In the genomic region with DNA sequence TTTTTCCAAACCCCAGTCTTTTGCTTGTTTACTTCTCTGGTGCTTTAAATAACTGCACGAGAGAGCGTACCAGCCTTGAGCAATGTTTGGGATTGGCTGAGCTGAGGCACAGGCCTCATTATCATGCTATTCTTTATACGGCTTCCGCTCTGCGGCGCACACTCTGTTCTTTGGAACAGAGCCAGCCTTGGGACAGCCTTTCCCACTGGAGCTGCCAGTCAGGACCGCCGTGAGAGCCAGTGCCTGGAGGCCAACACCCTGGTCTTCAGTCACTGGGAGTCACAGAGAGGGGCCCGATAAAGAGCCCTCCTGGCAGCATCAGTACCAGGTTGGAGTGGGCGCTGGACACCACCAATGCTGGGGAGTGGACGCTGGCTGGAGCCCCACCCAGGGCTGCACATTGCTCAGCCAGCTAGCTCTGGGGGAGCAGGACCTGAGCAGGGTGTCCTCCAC, we compare ENCODE assay signal across 1 cellular context.
TF ChIP-seq lines count a peak whose summit lies in the region.

No MANE protein-coding gene starts in this region.

TF ChIP-seq in GM23338, 12 proteins besides CTCF, POLR2A, EP300 and RAD21 (continued from another document):
- TF ChIP-seq, protein P1, sequence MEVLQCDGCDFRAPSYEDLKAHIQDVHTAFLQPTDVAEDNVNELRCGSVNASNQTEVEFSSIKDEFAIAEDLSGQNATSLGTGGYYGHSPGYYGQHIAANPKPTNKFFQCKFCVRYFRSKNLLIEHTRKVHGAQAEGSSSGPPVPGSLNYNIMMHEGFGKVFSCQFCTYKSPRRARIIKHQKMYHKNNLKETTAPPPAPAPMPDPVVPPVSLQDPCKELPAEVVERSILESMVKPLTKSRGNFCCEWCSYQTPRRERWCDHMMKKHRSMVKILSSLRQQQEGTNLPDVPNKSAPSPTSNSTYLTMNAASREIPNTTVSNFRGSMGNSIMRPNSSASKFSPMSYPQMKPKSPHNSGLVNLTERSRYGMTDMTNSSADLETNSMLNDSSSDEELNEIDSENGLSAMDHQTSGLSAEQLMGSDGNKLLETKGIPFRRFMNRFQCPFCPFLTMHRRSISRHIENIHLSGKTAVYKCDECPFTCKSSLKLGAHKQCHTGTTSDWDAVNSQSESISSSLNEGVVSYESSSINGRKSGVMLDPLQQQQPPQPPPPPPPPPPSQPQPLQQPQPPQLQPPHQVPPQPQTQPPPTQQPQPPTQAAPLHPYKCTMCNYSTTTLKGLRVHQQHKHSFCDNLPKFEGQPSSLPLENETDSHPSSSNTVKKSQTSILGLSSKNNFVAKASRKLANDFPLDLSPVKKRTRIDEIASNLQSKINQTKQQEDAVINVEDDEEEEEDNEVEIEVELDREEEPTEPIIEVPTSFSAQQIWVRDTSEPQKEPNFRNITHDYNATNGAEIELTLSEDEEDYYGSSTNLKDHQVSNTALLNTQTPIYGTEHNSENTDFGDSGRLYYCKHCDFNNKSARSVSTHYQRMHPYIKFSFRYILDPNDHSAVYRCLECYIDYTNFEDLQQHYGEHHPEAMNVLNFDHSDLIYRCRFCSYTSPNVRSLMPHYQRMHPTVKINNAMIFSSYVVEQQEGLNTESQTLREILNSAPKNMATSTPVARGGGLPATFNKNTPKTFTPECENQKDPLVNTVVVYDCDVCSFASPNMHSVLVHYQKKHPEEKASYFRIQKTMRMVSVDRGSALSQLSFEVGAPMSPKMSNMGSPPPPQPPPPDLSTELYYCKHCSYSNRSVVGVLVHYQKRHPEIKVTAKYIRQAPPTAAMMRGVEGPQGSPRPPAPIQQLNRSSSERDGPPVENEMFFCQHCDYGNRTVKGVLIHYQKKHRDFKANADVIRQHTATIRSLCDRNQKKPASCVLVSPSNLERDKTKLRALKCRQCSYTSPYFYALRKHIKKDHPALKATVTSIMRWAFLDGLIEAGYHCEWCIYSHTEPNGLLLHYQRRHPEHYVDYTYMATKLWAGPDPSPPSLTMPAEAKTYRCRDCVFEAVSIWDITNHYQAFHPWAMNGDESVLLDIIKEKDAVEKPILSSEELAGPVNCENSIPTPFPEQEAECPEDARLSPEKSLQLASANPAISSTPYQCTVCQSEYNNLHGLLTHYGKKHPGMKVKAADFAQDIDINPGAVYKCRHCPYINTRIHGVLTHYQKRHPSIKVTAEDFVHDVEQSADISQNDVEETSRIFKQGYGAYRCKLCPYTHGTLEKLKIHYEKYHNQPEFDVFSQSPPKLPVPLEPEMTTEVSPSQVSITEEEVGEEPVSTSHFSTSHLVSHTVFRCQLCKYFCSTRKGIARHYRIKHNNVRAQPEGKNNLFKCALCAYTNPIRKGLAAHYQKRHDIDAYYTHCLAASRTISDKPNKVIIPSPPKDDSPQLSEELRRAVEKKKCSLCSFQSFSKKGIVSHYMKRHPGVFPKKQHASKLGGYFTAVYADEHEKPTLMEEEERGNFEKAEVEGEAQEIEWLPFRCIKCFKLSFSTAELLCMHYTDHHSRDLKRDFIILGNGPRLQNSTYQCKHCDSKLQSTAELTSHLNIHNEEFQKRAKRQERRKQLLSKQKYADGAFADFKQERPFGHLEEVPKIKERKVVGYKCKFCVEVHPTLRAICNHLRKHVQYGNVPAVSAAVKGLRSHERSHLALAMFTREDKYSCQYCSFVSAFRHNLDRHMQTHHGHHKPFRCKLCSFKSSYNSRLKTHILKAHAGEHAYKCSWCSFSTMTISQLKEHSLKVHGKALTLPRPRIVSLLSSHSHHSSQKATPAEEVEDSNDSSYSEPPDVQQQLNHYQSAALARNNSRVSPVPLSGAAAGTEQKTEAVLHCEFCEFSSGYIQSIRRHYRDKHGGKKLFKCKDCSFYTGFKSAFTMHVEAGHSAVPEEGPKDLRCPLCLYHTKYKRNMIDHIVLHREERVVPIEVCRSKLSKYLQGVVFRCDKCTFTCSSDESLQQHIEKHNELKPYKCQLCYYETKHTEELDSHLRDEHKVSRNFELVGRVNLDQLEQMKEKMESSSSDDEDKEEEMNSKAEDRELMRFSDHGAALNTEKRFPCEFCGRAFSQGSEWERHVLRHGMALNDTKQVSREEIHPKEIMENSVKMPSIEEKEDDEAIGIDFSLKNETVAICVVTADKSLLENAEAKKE (CRISPR knock-in tag; IDR thresholded peaks at IDR 0.05): no peak
